Comparison of ENCODE assay signal across 15 cellular contexts in genomic region chr17:48440660-48441059, GRCh38. TPM values are rescaled to one million over a fixed set of nuclear protein-coding genes. Genes with fewer than 3 reads are reported as not detected.
A peak's percentile ranks its signal among the peaks of the same experiment; 100 is the strongest.
DNase-seq lines count a peak whose midpoint lies in the region; FAIRE-seq and TF ChIP-seq lines count a peak whose summit lies in the region.
"Had no signal": no experiment of that assay in that cellular context is flagged by ENCODE, and none has a peak within 500 bp of the region (broad histone marks: within the 10 kb centered on the region; RNA-seq: fewer than 3 reads in every experiment).

No MANE protein-coding gene starts in this region.

- no peaks in the 10 kb centered on the region for H3K27me3 Mint-ChIP-seq in T-helper 2 cell treated with Interferon-gamma antibody and Interleukin-4, amounts not matched to agents 5 μg/mL and 100 μg/mL, for 36 hours (ENCODE audit: low read depth)
- peaks cover 8 to 17% (median 16%) of the 10 kb centered on the region in 3 donors for H3K27me3 Mint-ChIP-seq in immature natural killer cell (ENCODE audit: low read depth in 3 of 3)

- H3K9me3 Mint-ChIP-seq in T-helper 2 cell treated with Interferon-gamma antibody and Interleukin-4, amounts not matched to agents 5 μg/mL and 100 μg/mL, for 36 hours = peaks cover 19% of the 10 kb centered on the region
- peaks cover 0 to 1% (median 0%) of the 10 kb centered on the region in 6 donors for H3K9me3 Mint-ChIP-seq in immature natural killer cell

- DNase-seq in GM12891 (ENCODE audit: insufficient read length, low spot score) (no peak), immature natural killer cell (no peak), tibial nerve (ENCODE audit: low spot score in 2 of 2) (no peak), BE2C (no peak), NCI-H1694 (lab: John Stamatoyannopoulos, UW) (no peak), NCI-H187 treated with DMSO at 0.1 percent for 48 hours (lab: John Stamatoyannopoulos, UW) (no peak)
- no peak for DNase-seq in T-helper 2 cell treated with Interferon-gamma antibody and Interleukin-4, amounts not matched to agents 5 μg/mL and 100 μg/mL, for 36 hours (ENCODE audit: low spot score)
- DNase-seq: cerebellar nuclear complex; NCI-H524; stimulated activated CD4-positive, alpha-beta T cell treated with anti-CD3 and anti-CD28 coated beads, Interleukin-12 subunit alpha, Interleukin-12 subunit beta, amount 100 ng/mL, for 4 hours; trophoblast cell had no signal

- TF ChIP-seq POLR2A in GM12891 (IDR thresholded peaks at IDR 0.05; ENCODE audit: low read depth, low read length) (no peak), tibial nerve (IDR thresholded peaks at IDR 0.05) (no peak)

- no peak overlapping the region for H3K9ac ChIP-seq in BLaER1

- 72 to 77% methylated on average over 2 of the region's 2 CpGs for WGBS in tibial nerve, 2 donors

- H3K4me2 ChIP-seq in BLaER1 = peak overlapping the region; percentile 86

- peak; percentile 20 for FAIRE-seq in GM12891 (lab: Jason Lieb, UNC)
- FAIRE-seq: keratinocyte had no signal

- no peaks in the 10 kb centered on the region for H4K20me1 ChIP-seq in BLaER1

- H3K36me3 ChIP-seq in BLaER1 (no peaks in the 10 kb centered on the region), tibial nerve (no peaks in the 10 kb centered on the region), BE2C (no peaks in the 10 kb centered on the region)

- H3K27ac ChIP-seq in BLaER1 (0 out of 2 replicates have a peak overlapping the region, but pooled peaks have one; percentile 19), tibial nerve (peak overlapping the region in 1 of 4 donors; percentile 19)
- H3K27ac ChIP-seq: epithelial cell of prostate had no signal

- peak overlapping the region; percentile 84 for H3K27ac Mint-ChIP-seq in T-helper 2 cell treated with Interferon-gamma antibody and Interleukin-4, amounts not matched to agents 5 μg/mL and 100 μg/mL, for 36 hours
- peak overlapping the region; percentile 96 to 100 (median 99) for H3K27ac Mint-ChIP-seq in immature natural killer cell

- H3K36me3 Mint-ChIP-seq in T-helper 2 cell treated with Interferon-gamma antibody and Interleukin-4, amounts not matched to agents 5 μg/mL and 100 μg/mL, for 36 hours (ENCODE audit: low read depth) = peaks cover 22% of the 10 kb centered on the region
- H3K36me3 Mint-ChIP-seq in immature natural killer cell = peaks cover 0 to 13% (median 7%) of the 10 kb centered on the region in 3 donors

- no peak for TF ChIP-seq CTCF in tibial nerve (IDR thresholded peaks at IDR 0.05)
- no peak for TF ChIP-seq CTCF in BE2C (IDR thresholded peaks at IDR 0.05; ENCODE audit: low read depth, low read length)

- peaks cover 83% of the 10 kb centered on the region for H3K4me1 Mint-ChIP-seq in T-helper 2 cell treated with Interferon-gamma antibody and Interleukin-4, amounts not matched to agents 5 μg/mL and 100 μg/mL, for 36 hours (ENCODE audit: low read depth)
- H3K4me1 Mint-ChIP-seq in immature natural killer cell = peaks cover 94 to 95% of the 10 kb centered on the region in 2 donors

- H3K9me3 ChIP-seq in BLaER1 (peaks cover 9% of the 10 kb centered on the region; the same call in 1 of the 2 replicates), tibial nerve (no peaks in the 10 kb centered on the region), BE2C (no peaks in the 10 kb centered on the region)
- H3K9me3 ChIP-seq: mucosa of descending colon had no signal

- H3K27me3 ChIP-seq in BLaER1 = no peaks in the 10 kb centered on the region
- peaks cover 0 to 45% of the 10 kb centered on the region in 2 donors for H3K27me3 ChIP-seq in tibial nerve
- peaks cover 82% of the 10 kb centered on the region for H3K27me3 ChIP-seq in BE2C

- peak overlapping the region; percentile 29 for H3K4me3 ChIP-seq in BLaER1
- H3K4me3 ChIP-seq in tibial nerve = no peak overlapping the region
- H3K4me3 ChIP-seq in BE2C (ENCODE audit: low read depth, low read length) = no peak overlapping the region
- H3K4me3 ChIP-seq: mucosa of descending colon had no signal

- H3K4me1 ChIP-seq in BLaER1 (peaks cover 78% of the 10 kb centered on the region), tibial nerve (peaks cover 0 to 8% (median 0%) of the 10 kb centered on the region in 4 donors), BE2C (no peaks in the 10 kb centered on the region)

- peak overlapping the region; percentile 60 for H3K4me3 Mint-ChIP-seq in T-helper 2 cell treated with Interferon-gamma antibody and Interleukin-4, amounts not matched to agents 5 μg/mL and 100 μg/mL, for 36 hours
- H3K4me3 Mint-ChIP-seq in immature natural killer cell = peak overlapping the region; percentile 80 to 89 (median 83)

- TF ChIP-seq EP300 in tibial nerve (IDR thresholded peaks at IDR 0.05) = no peak

TF ChIP-seq in GM12891, 5 proteins besides CTCF, POLR2A, EP300 and RAD21:
- TF ChIP-seq PAX5 (IDR thresholded peaks at IDR 0.05; ENCODE audit: insufficient read depth, low read length, severe bottlenecking) = no peak
- no peak for TF ChIP-seq POU2F2 (IDR thresholded peaks at IDR 0.05; ENCODE audit: low read depth, low read length)
- no peak for TF ChIP-seq POLR2AphosphoS5 (IDR thresholded peaks at IDR 0.05; ENCODE audit: low read depth, low read length)
- TF ChIP-seq TAF1 (IDR thresholded peaks at IDR 0.05; ENCODE audit: low read depth, low read length) = no peak
- TF ChIP-seq SPI1 (IDR thresholded peaks at IDR 0.05; ENCODE audit: low read depth, low read length) = no peak

RNA-seq across cellular contexts. Expression of gene SKAP1, which starts 10.6 kb away (rescaled TPM):
- polyA plus RNA-seq in GM12891 (2012; ENCODE audit: low read depth, missing spikeins) = 52.8 TPM
- polyA plus RNA-seq in immature natural killer cell = 100 to 1,000 TPM; 325 to 458 (median 329) TPM
- total RNA-seq in tibial nerve = 1 to 10 TPM in 3 of 4 donors, under 1 TPM in 1; 0.59 to 2.0 (median 1.3) TPM
- polyA plus RNA-seq in BE2C (2012; ENCODE audit: insufficient read depth, insufficient read length, low read depth) = not detected
- polyA plus RNA-seq: keratinocyte had no signal
